17 cellular contexts compared by ENCODE assay signal in genomic region chr3:10926831-10927521, GRCh38.
DNase-seq lines count a peak whose midpoint lies in the region; ATAC-seq and TF ChIP-seq lines count a peak whose summit lies in the region.
"Had no signal": no experiment of that assay in that cellular context is flagged by ENCODE, and none has a peak within 500 bp of the region (broad histone marks: within the 10 kb centered on the region; RNA-seq: fewer than 3 reads in every experiment).

No MANE protein-coding gene starts in this region.

- intact Hi-C loops in Right ventricle myocardium inferior (cut with DNase I) (no loop called here), Right ventricle myocardium superior (cut with DNase I) (no loop called here), right cardiac atrium (cut with DNase I) (no loop called here), upper lobe of right lung (cut with DNase I) (no loop called here)

- H3K4me1 ChIP-seq in right cardiac atrium (ENCODE audit: control insufficient read depth, insufficient read depth, low read length) (peaks cover 4% of the 10 kb centered on the region), upper lobe of right lung (no peaks in the 10 kb centered on the region)
- H3K4me1 ChIP-seq: Caco-2, gastrocnemius medialis, parathyroid adenoma had no signal

- WGBS in right cardiac atrium, result 46% methylated on average over 15 of the region's 15 CpGs

- H3K27ac ChIP-seq in right cardiac atrium (ENCODE audit: low read length) (no peak overlapping the region), upper lobe of right lung (no peak overlapping the region)
- H3K27ac ChIP-seq: gastrocnemius medialis, HL-60, KMS-11, parathyroid adenoma had no signal

- TF ChIP-seq CTCF in upper lobe of right lung (IDR thresholded peaks at IDR 0.05), result no peak

- ATAC-seq in Right ventricle myocardium inferior (peak; percentile 27), Right ventricle myocardium superior (ENCODE audit: poor library complexity) (no peak), right cardiac atrium (peak; percentile 69 to 86), upper lobe of right lung (peak; percentile 18), GM19463 (IDR thresholded peaks at IDR 0.05; ENCODE audit: unreplicated experiment) (no peak)
- ATAC-seq: gastrocnemius medialis, mucosa of descending colon had no signal

- no peaks in the 10 kb centered on the region for H3K27me3 ChIP-seq in right cardiac atrium (ENCODE audit: control insufficient read depth, insufficient read depth)
- no peaks in the 10 kb centered on the region for H3K27me3 ChIP-seq in upper lobe of right lung

- H3K4me3 ChIP-seq in right cardiac atrium (ENCODE audit: low read length), result no peak overlapping the region
- H3K4me3 ChIP-seq in upper lobe of right lung, result no peak overlapping the region
- H3K4me3 ChIP-seq: gastrocnemius medialis, mucosa of descending colon had no signal

- no peaks in the 10 kb centered on the region for H3K36me3 ChIP-seq in upper lobe of right lung
- H3K36me3 ChIP-seq: gastrocnemius medialis had no signal

- H3K9me3 ChIP-seq in right cardiac atrium (ENCODE audit: control insufficient read depth, low read length) (no peaks in the 10 kb centered on the region), upper lobe of right lung (no peaks in the 10 kb centered on the region)
- H3K9me3 ChIP-seq: Caco-2, gastrocnemius medialis, mucosa of descending colon had no signal

- peak; percentile 57 for DNase-seq in Right ventricle myocardium inferior (ENCODE audit: missing footprints)
- DNase-seq in Right ventricle myocardium superior, result no peak
- DNase-seq in astrocyte of the hippocampus (ENCODE audit: low read depth, low spot score), result peak; percentile 81
- DNase-seq in right cardiac atrium, result peak; percentile 61 to 80 (median 72)
- no peak for DNase-seq in upper lobe of right lung
- no peak for DNase-seq in cortex of kidney (lab: John Stamatoyannopoulos, UW)
- DNase-seq in UCSD-AML1 (lab: John Stamatoyannopoulos, UW; ENCODE audit: unreplicated experiment), result no peak
- DNase-seq: Caco-2, gastrocnemius medialis, mucosa of descending colon, NCI-H1417, NCI-H2227 treated with DMSO at 0.1 percent for 48 hours, SIG-M5 had no signal

Comparison
In these comparisons a context has a peak if more than half of its experiments do, and no peak if none do; other contexts are left out.
1. ATAC-seq: peak in Right ventricle myocardium inferior (single experiment), right cardiac atrium (2 of 2) and upper lobe of right lung (single experiment); none in Right ventricle myocardium superior (single experiment) and GM19463 (single experiment).
2. DNase-seq: peak in Right ventricle myocardium inferior (single experiment), astrocyte of the hippocampus (single experiment) and right cardiac atrium (3 of 3); none in Right ventricle myocardium superior (single experiment), upper lobe of right lung (single experiment), cortex of kidney (single experiment) and UCSD-AML1 (single experiment).